ENCODE assay signal across 22 cellular contexts in genomic region chr4:11599044-11599443, GRCh38.
"Had no signal": no experiment of that assay in that cellular context is flagged by ENCODE, and none has a peak within 500 bp of the region (broad histone marks: within the 10 kb centered on the region; RNA-seq: fewer than 3 reads in every experiment).

No MANE protein-coding gene starts in this region.

- DNase-seq: activated CD4-positive, alpha-beta memory T cell treated with anti-CD3 and anti-CD28 coated beads for 36 hours; activated CD4-positive, alpha-beta T cell treated with anti-CD3 and anti-CD28 coated beads, Interleukin-2, amount 10 ng/mL, durations not matched to agents 7 days and 5 days; activated CD4-positive, CD25-positive, alpha-beta regulatory T cell; activated CD8-positive, alpha-beta memory T cell treated with anti-CD3 and anti-CD28 coated beads for 24 hours; activated effector memory CD4-positive, alpha-beta T cell treated with anti-CD3 and anti-CD28 coated beads, Interleukin-2, amount 50 U/mL, for 16 hours; activated naive CD4-positive, alpha-beta T cell treated with Interleukin-2 at 50 U/mL for 16 hours; activated T-cell treated with anti-CD3 and anti-CD28 coated beads, Interleukin-2, amount 50 U/mL, for 4 hours; amygdala; Kasumi-1; NCI-H1048; NCI-H146; NCI-H1930; NCI-H2171; NCI-H345; NCI-H510A; NCI-H526 treated with DMSO at 0.1 percent for 48 hours; NCI-H82; T-helper 1 cell had no signal

- H3K27me3 ChIP-seq: cardiac muscle cell had no signal

- H3K27ac ChIP-seq: cardiac muscle cell, SK-N-MC, VCaP had no signal

- H3K36me3 ChIP-seq: cardiac muscle cell had no signal

- H3K4me3 ChIP-seq: cardiac muscle cell, SK-N-MC had no signal

- FAIRE-seq: astrocyte had no signal
